In the genomic region with DNA sequence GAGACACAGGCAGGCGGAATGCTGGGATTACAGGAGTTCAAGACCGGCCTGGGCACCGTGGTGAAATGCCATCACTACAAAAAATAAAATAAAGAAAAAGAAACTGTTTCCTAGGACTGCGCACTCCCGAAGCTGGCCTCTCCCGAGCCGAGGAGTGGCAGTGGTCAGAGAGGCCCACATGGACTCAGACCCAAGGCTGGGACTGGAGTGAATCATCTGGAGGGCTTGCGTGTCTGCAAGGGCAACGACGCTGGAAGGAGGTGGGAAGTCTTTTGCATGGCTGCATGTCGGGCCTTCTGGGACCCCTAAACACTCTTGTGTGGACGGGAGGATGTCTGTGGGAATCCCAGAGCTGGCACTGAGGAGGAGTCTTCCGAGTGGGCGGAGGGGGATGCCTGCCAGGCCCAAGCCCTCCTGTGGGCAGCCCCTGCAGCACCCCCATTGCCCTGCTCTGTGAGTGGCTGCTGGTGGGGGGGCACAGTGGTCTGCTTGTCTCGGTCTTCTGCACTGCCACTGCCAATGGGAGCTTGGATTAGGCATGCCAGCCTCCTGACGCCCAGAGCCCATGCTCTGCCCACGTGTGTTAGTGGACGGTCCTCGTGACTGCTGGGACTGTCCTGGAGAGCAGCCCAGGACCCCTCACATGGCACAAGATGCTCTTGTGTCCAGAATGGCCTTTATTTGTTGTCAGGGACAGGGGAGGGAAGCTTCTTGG, we compare ENCODE assay signal across 17 cellular contexts. TPM values are rescaled to one million over a fixed set of nuclear protein-coding genes. Genes with fewer than 3 reads are reported as not detected.
DNase-seq lines count a peak whose midpoint lies in the region; ATAC-seq, FAIRE-seq and TF ChIP-seq lines count a peak whose summit lies in the region.
"Had no signal": no experiment of that assay in that cellular context is flagged by ENCODE, and none has a peak within 500 bp of the region (broad histone marks: within the 10 kb centered on the region; RNA-seq: fewer than 3 reads in every experiment).

No MANE protein-coding gene starts in this region.

- no peak for TF ChIP-seq CTCF in HepG2 (CRISPR knock-in tag; IDR thresholded peaks at IDR 0.05)
- no peak for TF ChIP-seq CTCF in right lobe of liver (IDR thresholded peaks at IDR 0.05)
- no peak for TF ChIP-seq CTCF in kidney (IDR thresholded peaks at IDR 0.05; ENCODE audit: borderline replicate concordance, extremely low read depth, insufficient read depth)
- TF ChIP-seq CTCF in type B pancreatic cell (conservative IDR thresholded peaks at IDR 0.05) = no peak

- peaks cover 4% of the 10 kb centered on the region for H3K36me3 Mint-ChIP-seq in activated T-helper 1 cell treated with anti-CD3 and anti-CD28 coated beads, Interleukin-12 subunit alpha, Interleukin-12 subunit beta, Interleukin-2, Interleukin-4 antibody, amounts not matched to agents 30 ng/mL and 10 ng/mL and 1 ng/mL, durations not matched to agents 14 hours and 24 hours and 36 hours (ENCODE audit: low read depth)
- H3K36me3 Mint-ChIP-seq in type B pancreatic cell = no peaks in the 10 kb centered on the region

- H4K20me1 ChIP-seq in HepG2 (ENCODE audit: insufficient read depth, low read length) = peaks cover 6% of the 10 kb centered on the region

- TF ChIP-seq EP300 in HepG2 (IDR thresholded peaks at IDR 0.05; ENCODE audit: low read depth in 2 of 2, low read length in 2 of 2) (no peak), HepG2 (CRISPR knock-in tag; IDR thresholded peaks at IDR 0.05; ENCODE audit: borderline replicate concordance) (no peak)

- no peak overlapping the region for H3K4me3 Mint-ChIP-seq in activated T-helper 1 cell treated with anti-CD3 and anti-CD28 coated beads, Interleukin-12 subunit alpha, Interleukin-12 subunit beta, Interleukin-2, Interleukin-4 antibody, amounts not matched to agents 30 ng/mL and 10 ng/mL and 1 ng/mL, durations not matched to agents 14 hours and 24 hours and 36 hours
- H3K4me3 Mint-ChIP-seq in type B pancreatic cell = peak overlapping the region; percentile 58

- no TSS peak for BruUV-seq in HepG2 (replicated peaks; lab: Mats Ljungman, UMichigan)

- peak overlapping the region; percentile 58 for H3K27ac Mint-ChIP-seq in activated T-helper 1 cell treated with anti-CD3 and anti-CD28 coated beads, Interleukin-12 subunit alpha, Interleukin-12 subunit beta, Interleukin-2, Interleukin-4 antibody, amounts not matched to agents 30 ng/mL and 10 ng/mL and 1 ng/mL, durations not matched to agents 14 hours and 24 hours and 36 hours
- no peak overlapping the region for H3K27ac Mint-ChIP-seq in type B pancreatic cell

- peak overlapping the region; percentile 78 for H3K4me2 ChIP-seq in HepG2 (ENCODE audit: low read depth, low read length)

- CTCF ChIA-PET in HepG2 (lab: Yijun Ruan, JAX; ENCODE audit: low intra/inter-chr PET ratio, low total read pairs) = no interaction called here

- H3K79me2 ChIP-seq in HepG2 (ENCODE audit: insufficient read depth, low read length) = peaks cover 27% of the 10 kb centered on the region

- H3K27me3 ChIP-seq in HepG2 (ENCODE audit: control insufficient read depth in 1 of 2, insufficient read depth in 2 of 2, low read length in 2 of 2) = no peaks in the 10 kb centered on the region; a peak in 1 of 5 replicates
- H3K27me3 ChIP-seq in right lobe of liver = no peaks in the 10 kb centered on the region

- DNase-seq in HepG2 (ENCODE audit: low spot score) (no peak), right lobe of liver (no peak), kidney (peak; percentile 63), type B pancreatic cell (ENCODE audit: extremely low spot score, unreplicated experiment) (no peak), HT-29 (ENCODE audit: low spot score) (no peak)
- no peak for DNase-seq in activated T-helper 1 cell treated with anti-CD3 and anti-CD28 coated beads, Interleukin-12 subunit alpha, Interleukin-12 subunit beta, Interleukin-2, Interleukin-4 antibody, amounts not matched to agents 30 ng/mL and 10 ng/mL and 1 ng/mL, durations not matched to agents 14 hours and 24 hours and 36 hours (ENCODE audit: low spot score)
- DNase-seq: activated CD4-positive, alpha-beta T cell treated with anti-CD3 and anti-CD28 coated beads, Interleukin-2, amount 50 U/mL, for 48 hours; activated effector memory CD4-positive, alpha-beta T cell treated with anti-CD3 and anti-CD28 coated beads, Interleukin-2, amount 50 U/mL, for 16 hours; AML-193; cortex of kidney; DMS79 treated with DMSO at 0.1 percent for 48 hours; kidney glomerular epithelial cell; NCI-H146 had no signal

- H3K9ac ChIP-seq in HepG2 (ENCODE audit: insufficient read depth, low read depth, low read length) = peak overlapping the region; percentile 72
- H3K9ac ChIP-seq in kidney (ENCODE audit: low read length in 2 of 2) = no peak overlapping the region

- no peaks in the 10 kb centered on the region for H3K27me3 Mint-ChIP-seq in activated T-helper 1 cell treated with anti-CD3 and anti-CD28 coated beads, Interleukin-12 subunit alpha, Interleukin-12 subunit beta, Interleukin-2, Interleukin-4 antibody, amounts not matched to agents 30 ng/mL and 10 ng/mL and 1 ng/mL, durations not matched to agents 14 hours and 24 hours and 36 hours (ENCODE audit: insufficient read depth)
- H3K27me3 Mint-ChIP-seq in type B pancreatic cell = no peaks in the 10 kb centered on the region

- H3K9me3 ChIP-seq in HepG2 (ENCODE audit: low read length) (no peaks in the 10 kb centered on the region), right lobe of liver (no peaks in the 10 kb centered on the region), kidney (ENCODE audit: control insufficient read depth in 1 of 2, low read length in 2 of 2) (no peaks in the 10 kb centered on the region)

- peaks cover 2 to 3% of the 10 kb centered on the region in 2 experiments; a peak in 3 of 5 replicates for H3K36me3 ChIP-seq in HepG2 (replicated peaks in 1 of 2; ENCODE audit: control insufficient read depth in 1 of 2, insufficient read depth in 2 of 2, low read length in 2 of 2)
- peaks cover 0 to 6% (median 0%) of the 10 kb centered on the region in 4 donors for H3K36me3 ChIP-seq in right lobe of liver
- H3K36me3 ChIP-seq in kidney (ENCODE audit: control insufficient read depth in 1 of 2, insufficient read depth in 2 of 2, low read length in 2 of 2) = no peaks in the 10 kb centered on the region

- no peaks in the 10 kb centered on the region for H3K9me3 Mint-ChIP-seq in activated T-helper 1 cell treated with anti-CD3 and anti-CD28 coated beads, Interleukin-12 subunit alpha, Interleukin-12 subunit beta, Interleukin-2, Interleukin-4 antibody, amounts not matched to agents 30 ng/mL and 10 ng/mL and 1 ng/mL, durations not matched to agents 14 hours and 24 hours and 36 hours
- no peaks in the 10 kb centered on the region for H3K9me3 Mint-ChIP-seq in type B pancreatic cell

- H3K4me3 ChIP-seq in HepG2 (replicated peaks in 1 of 3; ENCODE audit: insufficient read depth in 1 of 3, low read depth in 2 of 3, low read length in 3 of 3) = peak overlapping the region in 2 of 3 experiments; percentile 62 to 69; a peak in 4 of 6 replicates
- no peak overlapping the region for H3K4me3 ChIP-seq in right lobe of liver
- H3K4me3 ChIP-seq in kidney (ENCODE audit: low read length in 2 of 2) = no peak overlapping the region
- H3K4me3 ChIP-seq: SK-N-MC had no signal

- FAIRE-seq in HepG2 (lab: Jason Lieb, UNC) (no peak), kidney (lab: Jason Lieb, UNC) (no peak)
- FAIRE-seq: TTC549 had no signal

- in situ Hi-C loops in HepG2 (cut with HindIII; ENCODE audit: extremely low pct_ligation_motif_present, low pct_unique_long_range_greater_than_20kb) = no loop called here

- no peak overlapping the region for H2AFZ ChIP-seq in HepG2 (ENCODE audit: low read length)

- no peak for TF ChIP-seq POLR2A in HepG2 (IDR thresholded peaks at IDR 0.05; ENCODE audit: insufficient read depth in 1 of 2, low read depth in 2 of 2, low read length in 2 of 2)
- no peak for TF ChIP-seq POLR2A in right lobe of liver (IDR thresholded peaks at IDR 0.05)

- POLR2A ChIA-PET in HepG2 (lab: Yijun Ruan, JAX) = interaction anchor here (1.0 to 4.9 kb wide), 5 partner anchors 12 to 105 kb away, joined by 3 to 37 read pairs (median 4); partner anchors contain the start of gene CHID1

- H3K4me1 ChIP-seq in HepG2 (ENCODE audit: insufficient read depth, low read length) (peaks cover 80% of the 10 kb centered on the region), right lobe of liver (peaks cover 0 to 12% (median 4%) of the 10 kb centered on the region in 4 donors), kidney (ENCODE audit: control insufficient read depth in 1 of 2, insufficient read depth in 1 of 2, low read depth in 1 of 2, low read length in 2 of 2) (peaks cover 11 to 16% of the 10 kb centered on the region in 2 donors)

- no peak for TF ChIP-seq RAD21 in HepG2 (CRISPR knock-in tag; IDR thresholded peaks at IDR 0.05)

- intact Hi-C loops in HepG2 (cut with micrococcal nuclease; ENCODE audit: unreplicated experiment) = loop anchor here (2.0 kb wide), 1 partner anchor 29 kb away; no protein-coding TSS in a partner anchor
- intact Hi-C loops in right lobe of liver (cut with DNase I) = no loop called here
- intact Hi-C loops in activated T-helper 1 cell treated with anti-CD3 and anti-CD28 coated beads, Interleukin-12 subunit alpha, Interleukin-12 subunit beta, Interleukin-2, Interleukin-4 antibody, amounts not matched to agents 30 ng/mL and 10 ng/mL and 1 ng/mL, durations not matched to agents 14 hours and 24 hours and 36 hours (cut with micrococcal nuclease) = no loop called here
- intact Hi-C loops in kidney (cut with DNase I) = no loop called here

- peak overlapping the region; percentile 71 for H3K27ac ChIP-seq in HepG2 (ENCODE audit: extremely low read length, insufficient read depth, low read length)
- no peak overlapping the region for H3K27ac ChIP-seq in right lobe of liver
- no peak overlapping the region for H3K27ac ChIP-seq in kidney (ENCODE audit: low read depth in 2 of 2, low read length in 2 of 2)
- H3K27ac ChIP-seq: SK-N-MC had no signal

- no peak for ATAC-seq in HepG2
- ATAC-seq in right lobe of liver = no peak
- no peak for ATAC-seq in GM21423 (IDR thresholded peaks at IDR 0.05; ENCODE audit: unreplicated experiment)
- ATAC-seq in HG03432 (IDR thresholded peaks at IDR 0.05; ENCODE audit: unreplicated experiment) = no peak

- 65% methylated on average over 17 of the region's 19 CpGs for WGBS in HepG2 (ENCODE audit: low lambda C conversion rate)
- 67% methylated on average over 3 of the region's 19 CpGs for WGBS in right lobe of liver (ENCODE audit: insufficient coverage, low coverage, low lambda C conversion rate, missing lambda C conversion rate)

- peaks cover 24% of the 10 kb centered on the region for H3K4me1 Mint-ChIP-seq in activated T-helper 1 cell treated with anti-CD3 and anti-CD28 coated beads, Interleukin-12 subunit alpha, Interleukin-12 subunit beta, Interleukin-2, Interleukin-4 antibody, amounts not matched to agents 30 ng/mL and 10 ng/mL and 1 ng/mL, durations not matched to agents 14 hours and 24 hours and 36 hours (ENCODE audit: low read depth)
- H3K4me1 Mint-ChIP-seq in type B pancreatic cell (ENCODE audit: unreplicated experiment) = peaks cover 15% of the 10 kb centered on the region

RNA-seq across cellular contexts. Expression of gene AP2A2, which starts 1.8 kb away (rescaled TPM):
- total RNA-seq in HepG2 (2016; rRNA removed; fragmentation: Illumina TruSeq; extraction: Trizol) (25.7 and 25.9 TPM in 2 replicates), right lobe of liver (10 to 100 TPM; 41.4 to 66.7 (median 53.8) TPM), kidney (144 TPM), type B pancreatic cell (ENCODE audit: low replicate concordance) (82.6 and 109 TPM in 2 replicates)
- 22.1 and 25.6 TPM in 2 replicates for total RNA-seq in HepG2 (2016; cell fraction: cytosol; rRNA removed; fragmentation: Illumina TruSeq; extraction: Trizol; ENCODE audit: low read depth)
- total RNA-seq in HepG2 (2016; cell fraction: insoluble cytoplasmic fraction; rRNA removed; fragmentation: Illumina TruSeq; extraction: Trizol) = 21.5 and 27.6 TPM in 2 replicates
- 26.2 and 26.6 TPM in 2 replicates for total RNA-seq in HepG2 (2016; cell fraction: membrane; rRNA removed; fragmentation: Illumina TruSeq; extraction: Trizol)
- 26.6 and 31.5 TPM in 2 replicates for total RNA-seq in HepG2 (2016; cell fraction: nucleus; rRNA removed; fragmentation: Illumina TruSeq; extraction: Trizol)
- polyA plus RNA-seq in HepG2 (2011; rRNA removed) (74.5 and 75.7 TPM in 2 replicates), kidney (ENCODE audit: insufficient read depth, low read depth, low replicate concordance) (76.5 TPM)
- polyA plus RNA-seq in HepG2 (2011; cell fraction: cytosol; rRNA removed) = 39.6 and 44.6 TPM in 2 replicates
- polyA plus RNA-seq in HepG2 (2011; cell fraction: nucleus; rRNA removed) = 182 and 223 TPM in 2 replicates
- polyA plus RNA-seq in HepG2 (2012) = 56.1 and 60.7 TPM in 2 replicates
- polyA plus RNA-seq in HepG2 (2016; cell fraction: cytosol; fragmentation: Illumina TruSeq; extraction: Trizol; ENCODE audit: low read depth) = 7.3 and 8.2 TPM in 2 replicates
- 31.3 and 36.3 TPM in 2 replicates for polyA plus RNA-seq in HepG2 (2016; cell fraction: insoluble cytoplasmic fraction; fragmentation: Illumina TruSeq; extraction: Trizol; ENCODE audit: low read depth)
- polyA plus RNA-seq in HepG2 (2016; cell fraction: membrane; fragmentation: Illumina TruSeq; extraction: Trizol; ENCODE audit: low read depth) = 16.2 and 21.0 TPM in 2 replicates
- 75.2 and 92.2 TPM in 2 replicates for polyA plus RNA-seq in HepG2 (2016; cell fraction: nucleus; fragmentation: Illumina TruSeq; extraction: Trizol; ENCODE audit: insufficient read depth, low read depth)
- 90.1 and 145 TPM in 2 replicates for polyA minus RNA-seq in HepG2 (2011; rRNA and poly(A)+ RNA removed; ENCODE audit: low replicate concordance)
- 78.0 and 102 TPM in 2 replicates for polyA minus RNA-seq in HepG2 (2011; cell fraction: cytosol; rRNA and poly(A)+ RNA removed)
- 65.8 and 74.2 TPM in 2 replicates for polyA minus RNA-seq in HepG2 (2011; cell fraction: nucleus; rRNA and poly(A)+ RNA removed)
- total RNA-seq in activated T-helper 1 cell treated with anti-CD3 and anti-CD28 coated beads, Interleukin-12 subunit alpha, Interleukin-12 subunit beta, Interleukin-2, Interleukin-4 antibody, amounts not matched to agents 30 ng/mL and 10 ng/mL and 1 ng/mL, durations not matched to agents 14 hours and 24 hours and 36 hours = 49.7 and 60.4 TPM in 2 replicates
- 38.5 and 46.6 TPM in 2 replicates for total RNA-seq in HT-29 (2014; rRNA removed; shearing (Covaris generic))

RNA-seq across cellular contexts. Expression of gene CHID1, which starts 13.2 kb away (rescaled TPM):
- total RNA-seq in HepG2 (2016; rRNA removed; fragmentation: Illumina TruSeq; extraction: Trizol) = 39.6 and 65.1 TPM in 2 replicates
- total RNA-seq in HepG2 (2016; cell fraction: cytosol; rRNA removed; fragmentation: Illumina TruSeq; extraction: Trizol; ENCODE audit: low read depth) = 33.8 and 46.6 TPM in 2 replicates
- 38.9 and 71.7 TPM in 2 replicates for total RNA-seq in HepG2 (2016; cell fraction: insoluble cytoplasmic fraction; rRNA removed; fragmentation: Illumina TruSeq; extraction: Trizol)
- total RNA-seq in HepG2 (2016; cell fraction: membrane; rRNA removed; fragmentation: Illumina TruSeq; extraction: Trizol) = 45.9 and 51.6 TPM in 2 replicates
- 60.6 and 61.3 TPM in 2 replicates for total RNA-seq in HepG2 (2016; cell fraction: nucleus; rRNA removed; fragmentation: Illumina TruSeq; extraction: Trizol)
- 93.6 and 102 TPM in 2 replicates for polyA plus RNA-seq in HepG2 (2011; rRNA removed)
- polyA plus RNA-seq in HepG2 (2011; cell fraction: cytosol; rRNA removed) = 113 and 124 TPM in 2 replicates
- polyA plus RNA-seq in HepG2 (2011; cell fraction: nucleus; rRNA removed) = 70.7 and 76.1 TPM in 2 replicates
- 49.7 and 66.2 TPM in 2 replicates for polyA plus RNA-seq in HepG2 (2012)
- polyA plus RNA-seq in HepG2 (2016; cell fraction: cytosol; fragmentation: Illumina TruSeq; extraction: Trizol; ENCODE audit: low read depth) = 34.4 and 49.9 TPM in 2 replicates
- polyA plus RNA-seq in HepG2 (2016; cell fraction: insoluble cytoplasmic fraction; fragmentation: Illumina TruSeq; extraction: Trizol; ENCODE audit: low read depth) = 41.0 and 42.5 TPM in 2 replicates
- 38.3 and 51.4 TPM in 2 replicates for polyA plus RNA-seq in HepG2 (2016; cell fraction: membrane; fragmentation: Illumina TruSeq; extraction: Trizol; ENCODE audit: low read depth)
- 96.7 and 105 TPM in 2 replicates for polyA plus RNA-seq in HepG2 (2016; cell fraction: nucleus; fragmentation: Illumina TruSeq; extraction: Trizol; ENCODE audit: insufficient read depth, low read depth)
- 40.3 and 91.1 TPM in 2 replicates for polyA minus RNA-seq in HepG2 (2011; rRNA and poly(A)+ RNA removed; ENCODE audit: low replicate concordance)
- 32.6 and 33.2 TPM in 2 replicates for polyA minus RNA-seq in HepG2 (2011; cell fraction: cytosol; rRNA and poly(A)+ RNA removed)
- polyA minus RNA-seq in HepG2 (2011; cell fraction: nucleus; rRNA and poly(A)+ RNA removed) = 25.8 and 26.1 TPM in 2 replicates
- total RNA-seq in right lobe of liver = 100 to 1,000 TPM in 1 of 6 experiments, 10 to 100 TPM in 5; 61.1 to 157 (median 78.7) TPM
- total RNA-seq in activated T-helper 1 cell treated with anti-CD3 and anti-CD28 coated beads, Interleukin-12 subunit alpha, Interleukin-12 subunit beta, Interleukin-2, Interleukin-4 antibody, amounts not matched to agents 30 ng/mL and 10 ng/mL and 1 ng/mL, durations not matched to agents 14 hours and 24 hours and 36 hours = 108 and 110 TPM in 2 replicates
- 82.2 TPM for total RNA-seq in kidney
- 128 TPM for polyA plus RNA-seq in kidney (ENCODE audit: insufficient read depth, low read depth, low replicate concordance)
- 98.9 and 100 TPM in 2 replicates for total RNA-seq in type B pancreatic cell (ENCODE audit: low replicate concordance)
- 68.2 and 80.6 TPM in 2 replicates for total RNA-seq in HT-29 (2014; rRNA removed; shearing (Covaris generic))

Comparison
In these comparisons a context has a peak if more than half of its experiments do, and no peak if none do; other contexts are left out.
1. H3K4me3 ChIP-seq: peak in HepG2 (2 of 3); none in right lobe of liver (0 of 3) and kidney (0 of 2).